Comparison of ENCODE assay signal across 8 cellular contexts in the genomic region with DNA sequence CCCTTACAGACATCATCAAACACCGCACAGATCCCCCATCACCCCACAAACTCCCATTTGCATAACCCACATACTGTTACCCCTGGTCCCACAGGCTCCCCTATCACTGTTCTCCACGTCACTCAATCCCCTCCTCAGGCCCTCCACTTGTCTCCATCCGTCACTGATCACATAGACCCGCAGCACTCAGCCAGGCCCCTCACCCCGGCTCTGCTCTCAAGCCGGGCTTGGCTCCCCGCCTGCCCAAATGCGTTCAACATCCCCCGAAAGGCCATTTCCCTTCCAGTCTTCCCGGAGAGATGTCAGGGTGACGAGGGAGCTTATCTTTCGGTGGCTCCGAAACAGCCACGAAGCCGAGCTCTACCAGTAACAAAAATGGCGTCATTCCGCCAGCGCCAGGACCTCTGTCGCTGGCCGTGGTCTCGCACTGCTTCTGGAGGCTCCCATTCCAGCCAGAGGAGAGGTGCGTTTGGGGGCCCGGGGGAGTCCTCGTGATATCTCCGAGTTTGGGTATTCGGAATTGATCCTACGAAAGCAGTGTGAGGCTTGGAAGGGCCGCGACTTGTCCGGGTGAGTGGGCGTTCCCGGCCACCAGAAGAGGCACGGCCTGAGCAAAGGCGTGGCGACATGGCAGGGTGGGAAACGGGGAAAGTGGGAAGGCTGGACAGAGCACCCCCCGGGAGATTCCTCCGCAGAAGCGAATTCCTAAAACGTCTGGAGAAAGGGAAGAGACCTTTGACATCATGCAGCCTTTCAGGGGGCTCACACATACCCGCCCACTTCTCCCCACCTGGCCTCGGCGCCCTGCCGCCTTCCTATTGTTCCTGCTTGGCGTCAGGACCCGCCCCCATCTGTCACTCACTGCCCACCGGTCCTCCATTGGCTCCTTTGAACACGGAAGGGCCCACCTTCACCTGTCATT. TPM values are rescaled to one million over a fixed set of nuclear protein-coding genes. Genes with fewer than 3 reads are reported as not detected.
A peak's percentile ranks its signal among the peaks of the same experiment; 100 is the strongest.
DNase-seq lines count a peak whose midpoint lies in the region; ATAC-seq, FAIRE-seq and TF ChIP-seq lines count a peak whose summit lies in the region.

A gene (minus strand): TSS at position 577 of the 922 bp plus-strand sequence. CDS start 4,754 bp downstream, outside the sequence.

- H3K4me1 Mint-ChIP-seq in CD14-positive monocyte, result peaks cover 12% of the 10 kb centered on the region

- H3K36me3 ChIP-seq in pancreas, result no peaks in the 10 kb centered on the region
- no peaks in the 10 kb centered on the region for H3K36me3 ChIP-seq in tibial artery

- no peak for TF ChIP-seq CTCF in CD14-positive monocyte (IDR thresholded peaks at IDR 0.05)
- TF ChIP-seq CTCF in pancreas (IDR thresholded peaks at IDR 0.05), result no peak
- no peak for TF ChIP-seq CTCF in tibial artery (IDR thresholded peaks at IDR 0.05)

- H3K4me1 ChIP-seq in pancreas (no peaks in the 10 kb centered on the region), tibial artery (no peaks in the 10 kb centered on the region)

- peak within 1 kb of the TSS; percentile 21 to 61 (median 47) for H3K4me3 ChIP-seq in pancreas
- H3K4me3 ChIP-seq in tibial artery, result peak within 1 kb of the TSS; percentile 59 to 72

- H3K27ac ChIP-seq in pancreas (peak within 1 kb of the TSS; percentile 59 to 80 (median 69)), tibial artery (peak within 1 kb of the TSS; percentile 81 to 86)

- peak; percentile 80 for ATAC-seq in GM19455 (IDR thresholded peaks at IDR 0.05; ENCODE audit: unreplicated experiment)
- ATAC-seq in pancreas, result peak; percentile 97 to 99 (median 98)

- intact Hi-C loops in CD14-positive monocyte (cut with micrococcal nuclease), result no loop called here
- intact Hi-C loops in cardiac septum (cut with DNase I), result no loop called here
- intact Hi-C loops in pancreas (cut with DNase I), result no loop called here
- intact Hi-C loops in tibial artery (cut with DNase I; ENCODE audit: low total_unique reads), result no loop called here

- peak within 1 kb of the TSS; percentile 89 to 98 for H3K4me3 Mint-ChIP-seq in CD14-positive monocyte

- no peaks in the 10 kb centered on the region for H3K9me3 ChIP-seq in pancreas
- H3K9me3 ChIP-seq in tibial artery, result no peaks in the 10 kb centered on the region

- 1 to 33% methylated on average over 47 to 48 of the region's 48 CpGs for WGBS in pancreas, 2 donors

- no peaks in the 10 kb centered on the region for H3K27me3 ChIP-seq in pancreas
- H3K27me3 ChIP-seq in tibial artery, result no peaks in the 10 kb centered on the region

- peaks cover 0 to 15% (median 6%) of the 10 kb centered on the region in 7 donors for H3K9me3 Mint-ChIP-seq in CD14-positive monocyte

- H3K27ac Mint-ChIP-seq in CD14-positive monocyte, result peak within 1 kb of the TSS; percentile 61 to 92 (median 81)

- peaks cover 0 to 10% (median 3%) of the 10 kb centered on the region in 3 donors for H3K27me3 Mint-ChIP-seq in CD14-positive monocyte (ENCODE audit: low read depth in 3 of 3)

- no peaks in the 10 kb centered on the region for H3K36me3 Mint-ChIP-seq in CD14-positive monocyte

- FAIRE-seq in pancreas (lab: Jason Lieb, UNC), result no peak

- peak; percentile 42 for DNase-seq in CD14-positive monocyte (ENCODE audit: low spot score)
- peak; percentile 53 for DNase-seq in HuH-7 (ENCODE audit: low spot score)
- DNase-seq in SHP77 treated with DMSO at 0.1 percent for 48 hours (lab: John Stamatoyannopoulos, UW), result peak; percentile 40
- DNase-seq in activated naive CD8-positive, alpha-beta T cell treated with anti-CD3 and anti-CD28 coated beads, Interleukin-2, amount 50 U/mL, for 16 hours (ENCODE audit: low read depth, low spot score), result peak; percentile 45
- peak; percentile 93 for DNase-seq in cardiac septum (ENCODE audit: low spot score)
- DNase-seq in pancreas, result peak; percentile 74 to 89 (median 82)
- DNase-seq in tibial artery, result peak; percentile 66 to 78

RNA-seq across cellular contexts. Expression of the gene that starts here (rescaled TPM):
- polyA plus RNA-seq in CD14-positive monocyte, result under 1 TPM; 0.56 to 0.87 TPM
- 2.9 TPM for total RNA-seq in cardiac septum
- 1 to 10 TPM; 1.3 to 2.9 (median 1.7) TPM for total RNA-seq in pancreas
- polyA plus RNA-seq in pancreas, result 1 to 10 TPM; 1.3 to 1.5 TPM

Comparison
In these comparisons a context has a peak if more than half of its experiments do, and no peak if none do; other contexts are left out.
1. Peak in every context shown above with its lines: DNase-seq, ATAC-seq, H3K4me3 ChIP-seq and H3K27ac ChIP-seq.
2. Peak in DNase-seq in CD14-positive monocyte; RNA of the gene not detected or under 1 TPM.
3. DNase-seq: peak in every context shown above with its lines; median percentile 93 in cardiac septum; 82 in pancreas; 72 in tibial artery; 53 in HuH-7; 45 in activated naive CD8-positive, alpha-beta T cell treated with anti-CD3 and anti-CD28 coated beads, Interleukin-2, amount 50 U/mL, for 16 hours; 42 in CD14-positive monocyte; 40 in SHP77 treated with DMSO at 0.1 percent for 48 hours.